Comparison of ENCODE assay signal across 8 cellular contexts in genomic region chr11:830295-831131, GRCh38. TPM values are rescaled to one million over a fixed set of nuclear protein-coding genes. Genes with fewer than 3 reads are reported as not detected.
DNase-seq lines count a peak whose midpoint lies in the region; ATAC-seq and TF ChIP-seq lines count a peak whose summit lies in the region.

No MANE protein-coding gene starts in this region.

- H3K27me3 ChIP-seq in Peyer's patch (peaks cover 0 to 20% of the 10 kb centered on the region in 2 donors), heart right ventricle (peaks cover 0 to 64% (median 0%) of the 10 kb centered on the region in 7 donors), rectal smooth muscle tissue (ENCODE audit: control insufficient read depth, insufficient read depth, low read length) (peaks cover 34% of the 10 kb centered on the region)

- H3K27me3 Mint-ChIP-seq in activated naive CD8-positive, alpha-beta T cell treated with anti-CD3 and anti-CD28 coated beads, Interleukin-2, amount 10 ng/mL, durations not matched to agents 7 days and 5 days = peaks cover 30% of the 10 kb centered on the region

- no peak for TF ChIP-seq POLR2A in Peyer's patch (IDR thresholded peaks at IDR 0.05)

- H3K9ac ChIP-seq in rectal smooth muscle tissue (ENCODE audit: low read length) = no peak overlapping the region

- H3K27ac Mint-ChIP-seq in activated naive CD8-positive, alpha-beta T cell treated with anti-CD3 and anti-CD28 coated beads, Interleukin-2, amount 10 ng/mL, durations not matched to agents 7 days and 5 days = no peak overlapping the region

- H3K36me3 ChIP-seq in Peyer's patch = peaks cover 0 to 2% (median 0%) of the 10 kb centered on the region in 3 donors
- peaks cover 0 to 5% (median 0%) of the 10 kb centered on the region in 9 donors for H3K36me3 ChIP-seq in heart right ventricle
- H3K36me3 ChIP-seq in rectal smooth muscle tissue (ENCODE audit: control insufficient read depth, insufficient read depth, low read length) = no peaks in the 10 kb centered on the region

- H3K9me3 Mint-ChIP-seq in activated naive CD8-positive, alpha-beta T cell treated with anti-CD3 and anti-CD28 coated beads, Interleukin-2, amount 10 ng/mL, durations not matched to agents 7 days and 5 days = no peaks in the 10 kb centered on the region

- H3K27ac ChIP-seq in Peyer's patch (peak overlapping the region; percentile 11 to 85 (median 53)), heart right ventricle (peak overlapping the region in 6 of 10 donors; percentile 85 to 90 (median 88)), rectal smooth muscle tissue (ENCODE audit: low read depth, low read length) (no peak overlapping the region)

- H3K4me3 ChIP-seq in Peyer's patch = peak overlapping the region; percentile 33 to 49 (median 41)
- peak overlapping the region in 9 of 10 donors; percentile 31 to 69 (median 52) for H3K4me3 ChIP-seq in heart right ventricle
- peak overlapping the region; percentile 40 for H3K4me3 ChIP-seq in rectal smooth muscle tissue (ENCODE audit: low read length)

- no peak for TF ChIP-seq CTCF in Peyer's patch (IDR thresholded peaks at IDR 0.05)
- no peak for TF ChIP-seq CTCF in heart right ventricle (IDR thresholded peaks at IDR 0.05)

- peak; percentile 28 for ATAC-seq in HG02870 (IDR thresholded peaks at IDR 0.05; ENCODE audit: unreplicated experiment)
- ATAC-seq in activated naive CD8-positive, alpha-beta T cell treated with anti-CD3 and anti-CD28 coated beads, Interleukin-2, amount 10 ng/mL, durations not matched to agents 7 days and 5 days (ENCODE audit: low read depth) = peak; percentile 63
- peak; percentile 29 to 59 (median 46) for ATAC-seq in heart right ventricle
- ATAC-seq in HG02798 (IDR thresholded peaks at IDR 0.05; ENCODE audit: poor library complexity, unreplicated experiment) = no peak
- ATAC-seq in HG03139 (IDR thresholded peaks at IDR 0.05; ENCODE audit: unreplicated experiment) = no peak

- peaks cover 2% of the 10 kb centered on the region for H3K36me3 Mint-ChIP-seq in activated naive CD8-positive, alpha-beta T cell treated with anti-CD3 and anti-CD28 coated beads, Interleukin-2, amount 10 ng/mL, durations not matched to agents 7 days and 5 days

- WGBS in heart right ventricle, 2 donors = 11 to 17% methylated on average over 77 to 78 of the region's 78 CpGs

- H3K9me3 ChIP-seq in Peyer's patch (no peaks in the 10 kb centered on the region), heart right ventricle (no peaks in the 10 kb centered on the region)

- peaks cover 21% of the 10 kb centered on the region for H3K4me1 Mint-ChIP-seq in activated naive CD8-positive, alpha-beta T cell treated with anti-CD3 and anti-CD28 coated beads, Interleukin-2, amount 10 ng/mL, durations not matched to agents 7 days and 5 days

- H3K4me3 Mint-ChIP-seq in activated naive CD8-positive, alpha-beta T cell treated with anti-CD3 and anti-CD28 coated beads, Interleukin-2, amount 10 ng/mL, durations not matched to agents 7 days and 5 days = peak overlapping the region; percentile 65

- DNase-seq in D341Med (ENCODE audit: low spot score) (peak; percentile 92), Peyer's patch (peak; percentile 79 to 91 (median 84)), heart right ventricle (peak; percentile 81 to 84)
- peak; percentile 84 for DNase-seq in activated naive CD8-positive, alpha-beta T cell treated with anti-CD3 and anti-CD28 coated beads, Interleukin-2, amount 10 ng/mL, durations not matched to agents 7 days and 5 days

- intact Hi-C loops in heart right ventricle (cut with DNase I) = no loop called here

- peaks cover 23 to 90% (median 42%) of the 10 kb centered on the region in 4 donors for H3K4me1 ChIP-seq in Peyer's patch
- peaks cover 44 to 94% (median 84%) of the 10 kb centered on the region in 9 donors for H3K4me1 ChIP-seq in heart right ventricle
- peaks cover 23% of the 10 kb centered on the region for H3K4me1 ChIP-seq in rectal smooth muscle tissue (ENCODE audit: control insufficient read depth, insufficient read depth, low read length)

- POLR2A ChIA-PET in activated naive CD8-positive, alpha-beta T cell treated with anti-CD3 and anti-CD28 coated beads, Interleukin-2, amount 10 ng/mL, durations not matched to agents 7 days and 5 days (lab: Charles Lee) = interaction anchor here (1.3 to 9.6 kb wide), 4 partner anchors 11 to 53 kb away, joined by 3 to 67 read pairs (median 24); partner anchors contain the start of genes GATD1, PNPLA2, POLR2L and RPLP2

RNA-seq across cellular contexts. Expression of gene CD151, which starts 2.2 kb away (rescaled TPM):
- total RNA-seq in Peyer's patch (100 to 1,000 TPM; 102 to 277 (median 237) TPM), heart right ventricle (100 to 1,000 TPM; 286 to 668 (median 466) TPM)
- total RNA-seq in activated naive CD8-positive, alpha-beta T cell treated with anti-CD3 and anti-CD28 coated beads, Interleukin-2, amount 10 ng/mL, durations not matched to agents 7 days and 5 days = 10 to 100 TPM; 36.4 to 37.4 TPM
- 100 to 1,000 TPM; 444 to 684 TPM for polyA plus RNA-seq in heart right ventricle

RNA-seq across cellular contexts. Expression of gene CRACR2B, which starts 2.8 kb away (rescaled TPM):
- total RNA-seq in Peyer's patch (100 to 1,000 TPM in 3 of 4 donors, 10 to 100 TPM in 1; 44.0 to 175 (median 110) TPM), heart right ventricle (10 to 100 TPM; 11.4 to 23.0 (median 17.0) TPM)
- total RNA-seq in activated naive CD8-positive, alpha-beta T cell treated with anti-CD3 and anti-CD28 coated beads, Interleukin-2, amount 10 ng/mL, durations not matched to agents 7 days and 5 days = 10 to 100 TPM; 10.5 to 11.2 TPM
- polyA plus RNA-seq in heart right ventricle = 10 to 100 TPM; 11.5 to 72.3 TPM

RNA-seq across cellular contexts. Expression of gene PNPLA2, which starts 11.8 kb away (rescaled TPM):
- total RNA-seq in Peyer's patch (100 to 1,000 TPM in 3 of 4 donors, 10 to 100 TPM in 1; 71.8 to 254 (median 163) TPM), heart right ventricle (100 to 1,000 TPM; 183 to 359 (median 251) TPM)
- total RNA-seq in activated naive CD8-positive, alpha-beta T cell treated with anti-CD3 and anti-CD28 coated beads, Interleukin-2, amount 10 ng/mL, durations not matched to agents 7 days and 5 days = 100 to 1,000 TPM; 110 to 125 TPM
- 100 to 1,000 TPM; 114 to 148 TPM for polyA plus RNA-seq in heart right ventricle

RNA-seq across cellular contexts. Expression of gene POLR2L, which starts 11.8 kb away (rescaled TPM):
- total RNA-seq in Peyer's patch = 10 to 100 TPM; 37.8 to 67.1 (median 44.8) TPM
- total RNA-seq in activated naive CD8-positive, alpha-beta T cell treated with anti-CD3 and anti-CD28 coated beads, Interleukin-2, amount 10 ng/mL, durations not matched to agents 7 days and 5 days = 10 to 100 TPM; 76.7 to 78.9 TPM
- 100 to 1,000 TPM; 194 to 279 (median 234) TPM for total RNA-seq in heart right ventricle
- polyA plus RNA-seq in heart right ventricle = 100 to 1,000 TPM; 148 to 279 TPM

RNA-seq across cellular contexts. Expression of gene TSPAN4, which starts 12.1 kb away (rescaled TPM):
- 10 to 100 TPM; 20.0 to 52.1 (median 38.4) TPM for total RNA-seq in Peyer's patch
- total RNA-seq in activated naive CD8-positive, alpha-beta T cell treated with anti-CD3 and anti-CD28 coated beads, Interleukin-2, amount 10 ng/mL, durations not matched to agents 7 days and 5 days = 10 to 100 TPM; 19.0 to 20.3 TPM
- total RNA-seq in heart right ventricle = 10 to 100 TPM; 22.2 to 46.4 (median 26.9) TPM
- 10 to 100 TPM; 44.4 to 66.5 TPM for polyA plus RNA-seq in heart right ventricle

Comparison
In these comparisons a context has a peak if more than half of its experiments do, and no peak if none do; other contexts are left out.
1. ATAC-seq: peak in HG02870 (single experiment), activated naive CD8-positive, alpha-beta T cell treated with anti-CD3 and anti-CD28 coated beads, Interleukin-2, amount 10 ng/mL, durations not matched to agents 7 days and 5 days (single experiment) and heart right ventricle (8 of 8); none in HG02798 (single experiment) and HG03139 (single experiment).
2. Peak in every context shown above with its lines, with median percentiles within 50 percentile points of each other: DNase-seq and H3K4me3 ChIP-seq.